Comparison of ENCODE assay signal across 13 cellular contexts in the genomic region with DNA sequence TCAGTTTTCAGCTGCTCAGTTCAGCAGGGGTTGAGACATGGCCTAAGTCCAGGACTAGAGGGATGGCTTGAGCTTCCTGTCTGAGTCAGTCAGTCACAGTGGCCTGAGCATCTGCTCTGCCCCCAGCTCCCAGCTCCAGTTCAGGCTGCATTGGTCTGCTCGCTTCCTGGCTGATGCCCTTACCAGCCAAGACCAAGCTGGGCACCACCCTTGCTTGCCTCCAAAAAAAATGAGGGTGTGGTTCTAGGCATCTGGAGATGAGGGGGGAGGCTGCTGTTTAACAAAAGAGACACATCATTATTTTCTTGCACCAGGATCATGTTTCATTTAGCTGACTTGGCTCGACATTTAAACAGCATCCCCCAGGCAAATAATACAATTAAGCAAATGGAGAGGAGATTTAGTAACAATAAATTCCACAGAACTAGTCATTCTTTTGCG.
DNase-seq lines count a peak whose midpoint lies in the region; ATAC-seq and TF ChIP-seq lines count a peak whose summit lies in the region.
"Had no signal": no experiment of that assay in that cellular context is flagged by ENCODE, and none has a peak within 500 bp of the region (broad histone marks: within the 10 kb centered on the region; RNA-seq: fewer than 3 reads in every experiment).

No MANE protein-coding gene starts in this region.

- peak overlapping the region; percentile 18; the same call in 1 of the 2 replicates for H3K9ac ChIP-seq in SK-N-SH

- WGBS in SK-N-SH (ENCODE audit: low lambda C conversion rate), result 9% methylated on average over 3 of the region's 3 CpGs
- WGBS in heart right ventricle, 2 donors, result 64 to 70% methylated on average over 3 of the region's 3 CpGs

- H3K79me2 ChIP-seq in SK-N-SH (ENCODE audit: insufficient read depth), result no peaks in the 10 kb centered on the region

- no peaks in the 10 kb centered on the region for H4K20me1 ChIP-seq in SK-N-SH (ENCODE audit: insufficient read depth)

- H3K27me3 ChIP-seq in AG04450 (ENCODE audit: control insufficient read depth, insufficient read depth, low read length), result no peaks in the 10 kb centered on the region
- H3K27me3 ChIP-seq in SK-N-SH (ENCODE audit: insufficient read depth), result no peaks in the 10 kb centered on the region
- no peaks in the 10 kb centered on the region for H3K27me3 ChIP-seq in H7 (ENCODE audit: control insufficient read depth, insufficient read depth, low read length)
- peaks cover 0 to 4% (median 0%) of the 10 kb centered on the region in 7 donors for H3K27me3 ChIP-seq in heart right ventricle
- H3K27me3 ChIP-seq: cardiac muscle cell had no signal

- H3K27ac ChIP-seq in AG04450 (ENCODE audit: low read depth, low read length) (peak overlapping the region; percentile 65), SK-N-SH (ENCODE audit: low read depth in 2 of 2, low read length in 1 of 2) (peak overlapping the region; percentile 0 to 74), heart right ventricle (no peak overlapping the region)
- H3K27ac ChIP-seq: cardiac muscle cell, thoracic aorta had no signal

- TF ChIP-seq CTCF in AG04450 (IDR thresholded peaks at IDR 0.05; ENCODE audit: low read depth, low read length) (no peak), HFF-Myc (IDR thresholded peaks at IDR 0.05; ENCODE audit: low read depth, low read length, missing control alignments) (no peak), SK-N-SH (IDR thresholded peaks at IDR 0.05) (no peak), heart right ventricle (IDR thresholded peaks at IDR 0.05) (no peak)

- no peak for TF ChIP-seq RAD21 in SK-N-SH (IDR thresholded peaks at IDR 0.05; ENCODE audit: low read length)

- H3F3A ChIP-seq in SK-N-SH (replicated peaks; ENCODE audit: insufficient read depth), result peaks cover 18% of the 10 kb centered on the region

- no peaks in the 10 kb centered on the region for H3K9me2 ChIP-seq in SK-N-SH

- TF ChIP-seq EP300 in SK-N-SH (IDR thresholded peaks at IDR 0.05; ENCODE audit: borderline replicate concordance in 1 of 2, low read depth in 1 of 2, low read length in 1 of 2), result peak in 1 of 2 experiments; percentile 42; a peak in 1 of 4 replicates

- POLR2A ChIA-PET in AG04450 (lab: Yijun Ruan, JAX), result interaction anchor here (1.0 to 1.2 kb wide), 4 partner anchors 52 to 249 kb away, joined by 3 to 5 read pairs (median 4); partner anchors contain the start of gene WNT5A
- POLR2A ChIA-PET in SK-N-SH (lab: Yijun Ruan, JAX), result no interaction called here

- H3K4me2 ChIP-seq in SK-N-SH, result peak overlapping the region; percentile 32; the same call in 1 of the 2 replicates

- H3K36me3 ChIP-seq in SK-N-SH (replicated peaks in 1 of 2; ENCODE audit: control insufficient read depth in 1 of 2, insufficient read depth in 2 of 2, low read length in 1 of 2), result no peaks in the 10 kb centered on the region
- no peaks in the 10 kb centered on the region for H3K36me3 ChIP-seq in H7 (replicated peaks; ENCODE audit: control insufficient read depth, insufficient read depth, low read length)
- no peaks in the 10 kb centered on the region for H3K36me3 ChIP-seq in heart right ventricle
- H3K36me3 ChIP-seq: cardiac muscle cell, thoracic aorta had no signal

- H3K9me3 ChIP-seq in AG04450 (ENCODE audit: control insufficient read depth, insufficient read depth, low read length), result no peaks in the 10 kb centered on the region
- peaks cover 20% of the 10 kb centered on the region for H3K9me3 ChIP-seq in SK-N-SH
- peaks cover 0 to 33% (median 5%) of the 10 kb centered on the region in 11 donors for H3K9me3 ChIP-seq in heart right ventricle

- H2AFZ ChIP-seq in SK-N-SH (ENCODE audit: low read depth), result peak overlapping the region; percentile 72

- CTCF ChIA-PET in AG04450 (lab: Charles Lee) (interaction anchor here (0.7 to 0.9 kb wide), 2 partner anchors 57 to 901 kb away, joined by 3 to 4 read pairs; no protein-coding TSS in a partner anchor), SK-N-SH (lab: Yijun Ruan, JAX) (interaction anchor here (0.7 to 0.8 kb wide), 2 partner anchors 34 to 38 kb away, joined by 3 read pairs; no protein-coding TSS in a partner anchor)

- ATAC-seq in HG03520 (IDR thresholded peaks at IDR 0.05; ENCODE audit: unreplicated experiment) (no peak), heart right ventricle (no peak)
- ATAC-seq: activated CD8-positive, alpha-beta T cell treated with anti-CD3 and anti-CD28 coated beads, Interleukin-2, amount 10 ng/mL, durations not matched to agents 7 days and 5 days had no signal

- H3K4me3 ChIP-seq in AG04450 (ENCODE audit: low read depth, low read length) (no peak overlapping the region), HFF-Myc (replicated peaks; ENCODE audit: low read depth, low read length) (no peak overlapping the region), SK-N-SH (ENCODE audit: low read depth in 2 of 2, low read length in 1 of 2) (no peak overlapping the region; a peak in 1 of 4 replicates), H7 (ENCODE audit: insufficient read depth, low read depth, low read length) (no peak overlapping the region), heart right ventricle (no peak overlapping the region)
- H3K4me3 ChIP-seq: cardiac muscle cell, thoracic aorta had no signal

- intact Hi-C loops in heart right ventricle (cut with DNase I), result no loop called here

- H3K4me1 ChIP-seq in SK-N-SH (ENCODE audit: control insufficient read depth in 1 of 2, insufficient read depth in 2 of 2, low read depth in 1 of 2, low read length in 1 of 2) (peaks cover 3 to 14% of the 10 kb centered on the region in 2 experiments; a peak in 2 of 4 replicates), heart right ventricle (no peaks in the 10 kb centered on the region)

- DNase-seq in AG04450 (ENCODE audit: low read depth, low spot score) (peak; percentile 74), HFF-Myc (ENCODE audit: extremely low read depth, low read depth) (peak; percentile 94), SK-N-SH (peak; percentile 4), foreskin melanocyte (peak; percentile 44), H7 (no peak), ureter (ENCODE audit: low spot score) (no peak), heart right ventricle (no peak)
- DNase-seq: activated CD8-positive, alpha-beta T cell treated with anti-CD3 and anti-CD28 coated beads, Interleukin-2, amount 10 ng/mL, durations not matched to agents 7 days and 5 days; CD4-positive, CD25-positive, alpha-beta regulatory T cell; stimulated activated CD4-positive, alpha-beta T cell treated with anti-CD3 and anti-CD28 coated beads, Interleukin-2, amount 100 ng/mL, for 24 hours had no signal

TF ChIP-seq in SK-N-SH, 30 proteins besides CTCF, POLR2A, EP300 and RAD21 (continues in another document):
- TF ChIP-seq ELF1 (IDR thresholded peaks at IDR 0.05) (0 out of 2 replicates have a peak, but pooled peaks have one; percentile 35), MXI1 (IDR thresholded peaks at IDR 0.05; ENCODE audit: low read depth, low read length) (no peak), ZBTB33 (IDR thresholded peaks at IDR 0.05; ENCODE audit: borderline replicate concordance, low read depth) (no peak), YY1 (IDR thresholded peaks at IDR 0.05; ENCODE audit: low read depth) (no peak), CHD2 (IDR thresholded peaks at IDR 0.05; ENCODE audit: low read length, partially characterized antibody) (no peak)
- TF ChIP-seq, protein P1, sequence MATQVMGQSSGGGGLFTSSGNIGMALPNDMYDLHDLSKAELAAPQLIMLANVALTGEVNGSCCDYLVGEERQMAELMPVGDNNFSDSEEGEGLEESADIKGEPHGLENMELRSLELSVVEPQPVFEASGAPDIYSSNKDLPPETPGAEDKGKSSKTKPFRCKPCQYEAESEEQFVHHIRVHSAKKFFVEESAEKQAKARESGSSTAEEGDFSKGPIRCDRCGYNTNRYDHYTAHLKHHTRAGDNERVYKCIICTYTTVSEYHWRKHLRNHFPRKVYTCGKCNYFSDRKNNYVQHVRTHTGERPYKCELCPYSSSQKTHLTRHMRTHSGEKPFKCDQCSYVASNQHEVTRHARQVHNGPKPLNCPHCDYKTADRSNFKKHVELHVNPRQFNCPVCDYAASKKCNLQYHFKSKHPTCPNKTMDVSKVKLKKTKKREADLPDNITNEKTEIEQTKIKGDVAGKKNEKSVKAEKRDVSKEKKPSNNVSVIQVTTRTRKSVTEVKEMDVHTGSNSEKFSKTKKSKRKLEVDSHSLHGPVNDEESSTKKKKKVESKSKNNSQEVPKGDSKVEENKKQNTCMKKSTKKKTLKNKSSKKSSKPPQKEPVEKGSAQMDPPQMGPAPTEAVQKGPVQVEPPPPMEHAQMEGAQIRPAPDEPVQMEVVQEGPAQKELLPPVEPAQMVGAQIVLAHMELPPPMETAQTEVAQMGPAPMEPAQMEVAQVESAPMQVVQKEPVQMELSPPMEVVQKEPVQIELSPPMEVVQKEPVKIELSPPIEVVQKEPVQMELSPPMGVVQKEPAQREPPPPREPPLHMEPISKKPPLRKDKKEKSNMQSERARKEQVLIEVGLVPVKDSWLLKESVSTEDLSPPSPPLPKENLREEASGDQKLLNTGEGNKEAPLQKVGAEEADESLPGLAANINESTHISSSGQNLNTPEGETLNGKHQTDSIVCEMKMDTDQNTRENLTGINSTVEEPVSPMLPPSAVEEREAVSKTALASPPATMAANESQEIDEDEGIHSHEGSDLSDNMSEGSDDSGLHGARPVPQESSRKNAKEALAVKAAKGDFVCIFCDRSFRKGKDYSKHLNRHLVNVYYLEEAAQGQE (IDR thresholded peaks at IDR 0.05; ENCODE audit: low read depth, low read length), result no peak
- TF ChIP-seq, protein P2, sequence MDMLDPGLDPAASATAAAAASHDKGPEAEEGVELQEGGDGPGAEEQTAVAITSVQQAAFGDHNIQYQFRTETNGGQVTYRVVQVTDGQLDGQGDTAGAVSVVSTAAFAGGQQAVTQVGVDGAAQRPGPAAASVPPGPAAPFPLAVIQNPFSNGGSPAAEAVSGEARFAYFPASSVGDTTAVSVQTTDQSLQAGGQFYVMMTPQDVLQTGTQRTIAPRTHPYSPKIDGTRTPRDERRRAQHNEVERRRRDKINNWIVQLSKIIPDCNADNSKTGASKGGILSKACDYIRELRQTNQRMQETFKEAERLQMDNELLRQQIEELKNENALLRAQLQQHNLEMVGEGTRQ (IDR thresholded peaks at IDR 0.05; ENCODE audit: borderline replicate concordance, low read depth, low read length), result no peak

Comparison
In these comparisons a context has a peak if more than half of its experiments do, and no peak if none do; other contexts are left out.
1. DNase-seq: peak in AG04450 (single experiment), HFF-Myc (single experiment), SK-N-SH (single experiment) and foreskin melanocyte (single experiment); none in H7 (single experiment), ureter (single experiment) and heart right ventricle (0 of 2).
2. H3K27ac ChIP-seq: peak in AG04450 (single experiment) and SK-N-SH (2 of 2); none in heart right ventricle (0 of 10).